18 cellular contexts compared by ENCODE assay signal in the genomic region with DNA sequence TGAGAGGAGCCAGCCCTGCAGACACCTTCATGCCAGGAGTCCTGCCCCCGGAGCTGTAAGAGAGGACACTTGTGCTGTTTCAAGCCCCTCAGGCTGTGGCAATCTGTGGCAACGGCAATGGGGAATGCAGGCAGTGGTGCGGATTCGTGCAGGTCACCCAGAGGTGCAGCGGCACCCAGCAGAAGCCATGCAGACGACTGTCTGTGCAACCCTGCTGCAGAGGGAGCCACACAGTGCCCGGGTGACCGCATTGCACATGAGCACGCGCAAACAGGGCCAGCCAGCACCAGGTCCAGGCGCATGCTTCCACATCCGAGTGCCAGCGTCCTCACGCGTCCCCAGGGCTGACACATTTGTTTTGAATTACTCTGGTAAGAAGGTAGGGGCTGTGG.
"Had no signal": no experiment of that assay in that cellular context is flagged by ENCODE, and none has a peak within 500 bp of the region (broad histone marks: within the 10 kb centered on the region; RNA-seq: fewer than 3 reads in every experiment).

No MANE protein-coding gene starts in this region.

- H3K27ac ChIP-seq: epithelial cell of prostate, gastroesophageal sphincter, ovary, skin epidermis, stomach, thoracic aorta had no signal

- H3K27ac Mint-ChIP-seq: activated CD4-positive, alpha-beta T cell treated with anti-CD3 and anti-CD28 coated beads, Interleukin-2, amount 10 ng/mL, durations not matched to agents 7 days and 5 days; activated naive CD4-positive, alpha-beta T cell treated with anti-CD3 and anti-CD28 coated beads, Interleukin-2, amount 10 ng/mL, durations not matched to agents 7 days and 5 days; activated T-helper 17 cell treated with anti-CD3 and anti-CD28 coated beads, Interleukin-2, amount 50 U/mL, for 72 hours; dendritic cell treated with granulocyte-macrophage colony-stimulating factor and Interleukin-4, amounts not matched to agents 40 ng/mL and 50 ng/mL, for 4 days; effector memory CD8-positive, alpha-beta T cell; natural killer cell treated with Interleukin-12 subunit alpha and Interleukin-12 subunit beta and Interleukin-15 and Interleukin-18, amount 100 ng/mL, for 72 hours; T-helper 17 cell had no signal

- H3K27me3 Mint-ChIP-seq: activated CD4-positive, alpha-beta T cell treated with anti-CD3 and anti-CD28 coated beads, Interleukin-2, amount 10 ng/mL, durations not matched to agents 7 days and 5 days; activated naive CD4-positive, alpha-beta T cell treated with anti-CD3 and anti-CD28 coated beads, Interleukin-2, amount 10 ng/mL, durations not matched to agents 7 days and 5 days; dendritic cell treated with granulocyte-macrophage colony-stimulating factor and Interleukin-4, amounts not matched to agents 40 ng/mL and 50 ng/mL, for 4 days; natural killer cell treated with Interleukin-12 subunit alpha and Interleukin-12 subunit beta and Interleukin-15 and Interleukin-18, amount 100 ng/mL, for 72 hours had no signal

- H3K27me3 ChIP-seq: ovary, stomach had no signal

- H3K4me3 Mint-ChIP-seq: activated CD4-positive, alpha-beta T cell treated with anti-CD3 and anti-CD28 coated beads, Interleukin-2, amount 10 ng/mL, durations not matched to agents 7 days and 5 days; activated naive CD4-positive, alpha-beta T cell treated with anti-CD3 and anti-CD28 coated beads, Interleukin-2, amount 10 ng/mL, durations not matched to agents 7 days and 5 days; activated T-helper 17 cell treated with anti-CD3 and anti-CD28 coated beads, Interleukin-2, amount 50 U/mL, for 72 hours; central memory CD8-positive, alpha-beta T cell; dendritic cell treated with granulocyte-macrophage colony-stimulating factor and Interleukin-4, amounts not matched to agents 40 ng/mL and 50 ng/mL, for 4 days; effector memory CD8-positive, alpha-beta T cell; natural killer cell treated with Interleukin-12 subunit alpha and Interleukin-12 subunit beta and Interleukin-15 and Interleukin-18, amount 100 ng/mL, for 72 hours; T-helper 17 cell had no signal

- ATAC-seq: activated T-helper 17 cell treated with anti-CD3 and anti-CD28 coated beads, Interleukin-2, amount 50 U/mL, for 72 hours; effector memory CD8-positive, alpha-beta T cell; gastroesophageal sphincter; natural killer cell treated with Interleukin-12 subunit alpha and Interleukin-12 subunit beta and Interleukin-15 and Interleukin-18, amount 100 ng/mL, for 72 hours; T-helper 17 cell had no signal

- H3K4me3 ChIP-seq: gastroesophageal sphincter, ovary, skin epidermis, stomach, thoracic aorta had no signal

- H3K36me3 Mint-ChIP-seq: activated naive CD4-positive, alpha-beta T cell treated with anti-CD3 and anti-CD28 coated beads, Interleukin-2, amount 10 ng/mL, durations not matched to agents 7 days and 5 days; natural killer cell treated with Interleukin-12 subunit alpha and Interleukin-12 subunit beta and Interleukin-15 and Interleukin-18, amount 100 ng/mL, for 72 hours had no signal

- H3K36me3 ChIP-seq: gastroesophageal sphincter, ovary, stomach, thoracic aorta had no signal

- H3K9me3 Mint-ChIP-seq: activated CD4-positive, alpha-beta T cell treated with anti-CD3 and anti-CD28 coated beads, Interleukin-2, amount 10 ng/mL, durations not matched to agents 7 days and 5 days; activated naive CD4-positive, alpha-beta T cell treated with anti-CD3 and anti-CD28 coated beads, Interleukin-2, amount 10 ng/mL, durations not matched to agents 7 days and 5 days; activated T-helper 17 cell treated with anti-CD3 and anti-CD28 coated beads, Interleukin-2, amount 50 U/mL, for 72 hours; central memory CD8-positive, alpha-beta T cell; effector memory CD8-positive, alpha-beta T cell; natural killer cell treated with Interleukin-12 subunit alpha and Interleukin-12 subunit beta and Interleukin-15 and Interleukin-18, amount 100 ng/mL, for 72 hours had no signal

- H3K9me3 ChIP-seq: ovary, thoracic aorta had no signal

- H3K4me1 Mint-ChIP-seq: activated CD4-positive, alpha-beta T cell treated with anti-CD3 and anti-CD28 coated beads, Interleukin-2, amount 10 ng/mL, durations not matched to agents 7 days and 5 days; activated naive CD4-positive, alpha-beta T cell treated with anti-CD3 and anti-CD28 coated beads, Interleukin-2, amount 10 ng/mL, durations not matched to agents 7 days and 5 days; activated T-helper 17 cell treated with anti-CD3 and anti-CD28 coated beads, Interleukin-2, amount 50 U/mL, for 72 hours; central memory CD8-positive, alpha-beta T cell; T-helper 17 cell had no signal

- DNase-seq: activated CD4-positive, alpha-beta T cell treated with anti-CD3 and anti-CD28 coated beads, Interleukin-2, amount 10 ng/mL, durations not matched to agents 7 days and 5 days; activated CD4-positive, CD25-positive, alpha-beta regulatory T cell; activated naive CD4-positive, alpha-beta T cell treated with anti-CD3 and anti-CD28 coated beads, Interleukin-2, amount 10 ng/mL, durations not matched to agents 7 days and 5 days; activated T-cell treated with anti-CD3 and anti-CD28 coated beads for 4 hours; effector memory CD8-positive, alpha-beta T cell; hypothalamus; mammary epithelial cell; stomach had no signal
